13 cellular contexts compared by ENCODE assay signal in the genomic region with DNA sequence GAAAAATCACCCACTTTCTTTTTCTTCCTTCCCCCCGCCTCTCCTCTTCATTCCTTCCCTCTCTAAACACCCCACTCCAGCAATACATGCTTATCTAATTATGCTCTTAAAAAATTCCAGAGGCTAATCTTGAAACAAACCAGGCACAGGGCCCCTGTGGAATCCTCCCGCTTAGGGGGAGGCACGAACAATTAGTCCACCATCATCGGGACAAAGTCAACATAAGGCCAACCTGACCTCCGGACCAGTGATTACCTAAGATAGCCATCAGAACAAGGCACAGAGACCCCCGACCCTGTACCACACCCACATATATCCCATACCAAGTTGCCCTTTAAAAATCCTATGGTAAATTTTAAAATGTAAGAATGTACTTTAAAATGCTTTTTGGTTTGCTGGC. TPM values are rescaled to one million over a fixed set of nuclear protein-coding genes. Genes with fewer than 3 reads are reported as not detected.
DNase-seq lines count a peak whose midpoint lies in the region; FAIRE-seq and TF ChIP-seq lines count a peak whose summit lies in the region.
"Had no signal": no experiment of that assay in that cellular context is flagged by ENCODE, and none has a peak within 500 bp of the region (broad histone marks: within the 10 kb centered on the region; RNA-seq: fewer than 3 reads in every experiment).

No MANE protein-coding gene starts in this region.

- TF ChIP-seq CTCF in right atrium auricular region (IDR thresholded peaks at IDR 0.05): no peak
- no peak for TF ChIP-seq CTCF in testis (IDR thresholded peaks at IDR 0.05)

- H3K9me3 ChIP-seq in right atrium auricular region (no peaks in the 10 kb centered on the region), testis (no peaks in the 10 kb centered on the region)
- H3K9me3 ChIP-seq: BLaER1, MG63 had no signal

- H3K4me3 ChIP-seq in right atrium auricular region (peak overlapping the region; percentile 6), testis (peak overlapping the region; percentile 29 to 34)
- H3K4me3 ChIP-seq: BLaER1, MG63 had no signal

- peak; percentile 5 for DNase-seq in NCI-H82 treated with DMSO at 0.1 percent for 48 hours (lab: John Stamatoyannopoulos, UW; ENCODE audit: unreplicated experiment)
- no peak for DNase-seq in right atrium auricular region (ENCODE audit: low spot score)
- DNase-seq in testis: no peak
- DNase-seq in SHP77 (lab: John Stamatoyannopoulos, UW): no peak
- DNase-seq in C1 segment of cervical spinal cord (lab: John Stamatoyannopoulos, UW): no peak
- no peak for DNase-seq in activated CD8-positive, alpha-beta memory T cell treated with anti-CD3 and anti-CD28 coated beads, Interleukin-2, amount 50 U/mL, for 4 hours
- DNase-seq: H7, MG63, NCI-H1092 treated with DMSO at 0.1 percent for 48 hours, NCI-H1694 treated with DMSO at 0.1 percent for 48 hours, NCI-H69 had no signal

- no peak for TF ChIP-seq POLR2A in testis (IDR thresholded peaks at IDR 0.05)

- H3K4me1 ChIP-seq in right atrium auricular region (peaks cover 0 to 47% of the 10 kb centered on the region in 2 donors), testis (no peaks in the 10 kb centered on the region)
- H3K4me1 ChIP-seq: BLaER1 had no signal

- intact Hi-C loops in testis (cut with DNase I; ENCODE audit: low total_unique reads): no loop called here

- no peaks in the 10 kb centered on the region for H3K27me3 ChIP-seq in right atrium auricular region
- H3K27me3 ChIP-seq in testis: no peaks in the 10 kb centered on the region
- H3K27me3 ChIP-seq: BLaER1, MG63 had no signal

- FAIRE-seq in endometrium (lab: Jason Lieb, UNC): peak; percentile 79

- 22 to 31% methylated on average over 6 of the region's 6 CpGs for WGBS in testis, 2 donors

- H3K27ac ChIP-seq in right atrium auricular region (peak overlapping the region; percentile 60 to 85), testis (no peak overlapping the region)
- H3K27ac ChIP-seq: BLaER1 had no signal

- H3K36me3 ChIP-seq in right atrium auricular region (no peaks in the 10 kb centered on the region), testis (ENCODE audit: low read depth, missing control alignments) (no peaks in the 10 kb centered on the region)
- H3K36me3 ChIP-seq: BLaER1, MG63 had no signal

RNA-seq across cellular contexts. Expression of a gene that starts 47.1 kb away (rescaled TPM):
- 10 to 100 TPM; 50.4 to 51.9 TPM for total RNA-seq in right atrium auricular region
- 10 to 100 TPM; 70.2 to 89.2 TPM for total RNA-seq in testis
- polyA plus RNA-seq in testis (ENCODE audit: insufficient read depth, low read depth, low replicate concordance): 13.3 TPM

Comparison
In these comparisons a context has a peak if more than half of its experiments do, and no peak if none do; other contexts are left out.
1. H3K27ac ChIP-seq: peak in right atrium auricular region (2 of 2); none in testis (0 of 2).